In genomic region chr3:37262816-37263393, GRCh38 we compare ENCODE assay signal across 17 cellular contexts. TPM values are rescaled to one million over a fixed set of nuclear protein-coding genes. Genes with fewer than 3 reads are reported as not detected.
DNase-seq lines count a peak whose midpoint lies in the region; ATAC-seq, FAIRE-seq and TF ChIP-seq lines count a peak whose summit lies in the region.
"Had no signal": no experiment of that assay in that cellular context is flagged by ENCODE, and none has a peak within 500 bp of the region (broad histone marks: within the 10 kb centered on the region; RNA-seq: fewer than 3 reads in every experiment).

No MANE protein-coding gene starts in this region.

- intact Hi-C loops in mucosa of descending colon (cut with DNase I, micrococcal nuclease): loop anchor here in 1 of 2 donors (10.0 kb wide), 1 partner anchor 52 kb away; no protein-coding TSS in a partner anchor

- POLR2A ChIA-PET in CD8-positive, alpha-beta memory T cell (lab: Charles Lee): no interaction called here
- POLR2A ChIA-PET in WTC11 (lab: Charles Lee): interaction anchor here (0.7 kb wide), 1 partner anchor 12 kb away, joined by 3 read pairs; no protein-coding TSS in a partner anchor

- CTCF ChIA-PET in CD8-positive, alpha-beta memory T cell (lab: Charles Lee): no interaction called here
- CTCF ChIA-PET in WTC11 (lab: Charles Lee): no interaction called here

- ATAC-seq in mucosa of descending colon (peak; percentile 75), HG03159 (IDR thresholded peaks at IDR 0.05; ENCODE audit: unreplicated experiment) (no peak), WTC11 (no peak)
- ATAC-seq: gastroesophageal sphincter had no signal

- H3K36me3 Mint-ChIP-seq in CD8-positive, alpha-beta memory T cell: peaks cover 0 to 55% (median 8%) of the 10 kb centered on the region in 3 donors
- peaks cover 11% of the 10 kb centered on the region for H3K36me3 Mint-ChIP-seq in WTC11

- DNase-seq in CD8-positive, alpha-beta memory T cell: no peak
- DNase-seq in HT1080 (ENCODE audit: low read depth) (peak; percentile 83), bronchial epithelial cell (ENCODE audit: low read depth) (peak; percentile 81), mucosa of descending colon (no peak), WTC11 (ENCODE audit: low spot score) (no peak)
- DNase-seq in activated naive CD4-positive, alpha-beta T cell (lab: John Stamatoyannopoulos, UW): no peak
- DNase-seq in stimulated activated CD8-positive, alpha-beta memory T cell treated with anti-CD3 and anti-CD28 coated beads, Interleukin-4, amount 100 ng/mL, for 48 hours: no peak
- DNase-seq: activated CD8-positive, alpha-beta memory T cell treated with anti-CD3 and anti-CD28 coated beads for 24 hours; kidney; naive B cell; NCI-H1048; right lobe of liver had no signal

- no peaks in the 10 kb centered on the region for H3K27me3 ChIP-seq in CD8-positive, alpha-beta memory T cell (ENCODE audit: insufficient read depth, low read length, poor library complexity, severe bottlenecking)
- no peaks in the 10 kb centered on the region for H3K27me3 ChIP-seq in bronchial epithelial cell (ENCODE audit: control insufficient read depth, insufficient read depth, low read length)
- H3K27me3 ChIP-seq: gastroesophageal sphincter, right lobe of liver had no signal

- H3K4me3 ChIP-seq in CD8-positive, alpha-beta memory T cell (ENCODE audit: low read length): no peak overlapping the region
- no peak overlapping the region for H3K4me3 ChIP-seq in bronchial epithelial cell (ENCODE audit: low read depth, low read length)
- H3K4me3 ChIP-seq in mucosa of descending colon: no peak overlapping the region
- H3K4me3 ChIP-seq: gastroesophageal sphincter, PC-9, right lobe of liver had no signal

- H3K4me1 ChIP-seq in CD8-positive, alpha-beta memory T cell (ENCODE audit: insufficient read depth, low read length): peaks cover 15% of the 10 kb centered on the region
- H3K4me1 ChIP-seq in mucosa of descending colon (ENCODE audit: low read depth): no peaks in the 10 kb centered on the region
- H3K4me1 ChIP-seq: right lobe of liver had no signal

- no peak for TF ChIP-seq CTCF in bronchial epithelial cell (IDR thresholded peaks at IDR 0.05; ENCODE audit: insufficient read depth, low read length, severe bottlenecking)
- no peak for TF ChIP-seq CTCF in mucosa of descending colon (IDR thresholded peaks at IDR 0.05)
- no peak for TF ChIP-seq CTCF in WTC11 (IDR thresholded peaks at IDR 0.05)

- H3K27ac ChIP-seq in CD8-positive, alpha-beta memory T cell (ENCODE audit: low read depth, low read length): no peak overlapping the region
- H3K27ac ChIP-seq: C4-2B, gastroesophageal sphincter, PC-9, right lobe of liver had no signal

- FAIRE-seq in bronchial epithelial cell (lab: Jason Lieb, UNC): no peak
- FAIRE-seq: HTR-8/SVneo, kidney had no signal

- H3K36me3 ChIP-seq in CD8-positive, alpha-beta memory T cell (ENCODE audit: insufficient read depth, low read length): no peaks in the 10 kb centered on the region
- H3K36me3 ChIP-seq in bronchial epithelial cell (ENCODE audit: control insufficient read depth, insufficient read depth, low read length) (peaks cover 4% of the 10 kb centered on the region), mucosa of descending colon (ENCODE audit: low read depth) (no peaks in the 10 kb centered on the region)

- peak overlapping the region in 2 of 7 donors; percentile 7 to 51 for H3K4me3 Mint-ChIP-seq in CD8-positive, alpha-beta memory T cell
- no peak overlapping the region for H3K4me3 Mint-ChIP-seq in WTC11
- H3K4me3 Mint-ChIP-seq: naive B cell had no signal

- no peaks in the 10 kb centered on the region for H3K27me3 Mint-ChIP-seq in CD8-positive, alpha-beta memory T cell
- H3K27me3 Mint-ChIP-seq in WTC11 (ENCODE audit: low read depth): no peaks in the 10 kb centered on the region
- H3K27me3 Mint-ChIP-seq: naive B cell had no signal

- no peaks in the 10 kb centered on the region for H3K9me3 Mint-ChIP-seq in CD8-positive, alpha-beta memory T cell
- H3K9me3 Mint-ChIP-seq in WTC11: no peaks in the 10 kb centered on the region
- H3K9me3 Mint-ChIP-seq: naive B cell had no signal

- peaks cover 60 to 83% (median 77%) of the 10 kb centered on the region in 3 donors for H3K4me1 Mint-ChIP-seq in CD8-positive, alpha-beta memory T cell
- peaks cover 9% of the 10 kb centered on the region; the same call in 1 of the 2 replicates for H3K4me1 Mint-ChIP-seq in WTC11

- no peaks in the 10 kb centered on the region for H3K9me3 ChIP-seq in CD8-positive, alpha-beta memory T cell (ENCODE audit: low read length)
- H3K9me3 ChIP-seq in mucosa of descending colon: no peaks in the 10 kb centered on the region
- H3K9me3 ChIP-seq: gastroesophageal sphincter, right lobe of liver had no signal

- peak overlapping the region in 6 of 8 donors; percentile 11 to 75 (median 24) for H3K27ac Mint-ChIP-seq in CD8-positive, alpha-beta memory T cell
- no peak overlapping the region; the same call in 1 of the 2 replicates for H3K27ac Mint-ChIP-seq in WTC11

TF ChIP-seq in WTC11, 78 proteins besides CTCF, POLR2A, EP300 and RAD21:
- TF ChIP-seq ATF6 (CRISPR knock-in tag; IDR thresholded peaks at IDR 0.05): no peak
- TF ChIP-seq NR3C1 (CRISPR knock-in tag; conservative IDR thresholded peaks at IDR 0.05; ENCODE audit: low read depth): no peak
TF ChIP-seq in WTC11: peak in this region for 0.

RNA-seq across cellular contexts. Expression of gene GOLGA4, which starts 19.8 kb away (rescaled TPM):
- 10 to 100 TPM; 39.4 to 42.1 TPM for total RNA-seq in CD8-positive, alpha-beta memory T cell
- polyA plus RNA-seq in CD8-positive, alpha-beta memory T cell: 38.6 TPM
- total RNA-seq in HT1080 (2014; rRNA removed; shearing (Covaris generic)): 29.7 and 30.0 TPM in 2 replicates
- polyA plus RNA-seq in HT1080 (2015; cell fraction: cytosol; rRNA removed): 19.6 and 20.5 TPM in 2 replicates
- 14.3 and 19.0 TPM in 2 replicates for polyA plus RNA-seq in HT1080 (2015; cell fraction: nucleus; rRNA removed)
- total RNA-seq in bronchial epithelial cell (73.5 and 88.5 TPM in 2 replicates), mucosa of descending colon (100 to 1,000 TPM in 2 of 3 donors, 10 to 100 TPM in 1; 91.1 to 112 (median 102) TPM), WTC11 (2021) (66.6 to 79.2 TPM (median 68.2 TPM) in 3 replicates)

Comparison
In these comparisons a context has a peak if more than half of its experiments do, and no peak if none do; other contexts are left out.
1. DNase-seq: peak in HT1080 (single experiment) and bronchial epithelial cell (single experiment); none in CD8-positive, alpha-beta memory T cell (0 of 5), mucosa of descending colon (0 of 3), WTC11 (single experiment), activated naive CD4-positive, alpha-beta T cell (0 of 4) and stimulated activated CD8-positive, alpha-beta memory T cell treated with anti-CD3 and anti-CD28 coated beads, Interleukin-4, amount 100 ng/mL, for 48 hours (single experiment).